Comparison of ENCODE assay signal across 14 cellular contexts in genomic region chr19:21484631-21485030, GRCh38.
"Had no signal": no experiment of that assay in that cellular context is flagged by ENCODE, and none has a peak within 500 bp of the region (broad histone marks: within the 10 kb centered on the region; RNA-seq: fewer than 3 reads in every experiment).

No MANE protein-coding gene starts in this region.

- ATAC-seq: PC-3 had no signal

- DNase-seq: MV-4-11; NCI-H1048; NCI-H1436 treated with DMSO at 0.1 percent for 48 hours; NCI-H1694; NCI-H187 treated with DMSO at 0.1 percent for 48 hours; NCI-H2029 treated with DMSO at 0.1 percent for 48 hours; NCI-H2171 treated with DMSO at 0.1 percent for 48 hours; NCI-H345; NCI-H446 treated with DMSO at 0.1 percent for 48 hours; NCI-H510A treated with DMSO at 0.1 percent for 48 hours; NK-92 treated with Interleukin-12 subunit alpha and Interleukin-12 subunit beta, amount 100 ng/mL, for 24 hours; PC-3 had no signal

- H3K27ac ChIP-seq: RWPE1 had no signal

- H3K9me3 ChIP-seq: SK-N-SH had no signal
